1 cellular context compared by ENCODE assay signal in the genomic region with DNA sequence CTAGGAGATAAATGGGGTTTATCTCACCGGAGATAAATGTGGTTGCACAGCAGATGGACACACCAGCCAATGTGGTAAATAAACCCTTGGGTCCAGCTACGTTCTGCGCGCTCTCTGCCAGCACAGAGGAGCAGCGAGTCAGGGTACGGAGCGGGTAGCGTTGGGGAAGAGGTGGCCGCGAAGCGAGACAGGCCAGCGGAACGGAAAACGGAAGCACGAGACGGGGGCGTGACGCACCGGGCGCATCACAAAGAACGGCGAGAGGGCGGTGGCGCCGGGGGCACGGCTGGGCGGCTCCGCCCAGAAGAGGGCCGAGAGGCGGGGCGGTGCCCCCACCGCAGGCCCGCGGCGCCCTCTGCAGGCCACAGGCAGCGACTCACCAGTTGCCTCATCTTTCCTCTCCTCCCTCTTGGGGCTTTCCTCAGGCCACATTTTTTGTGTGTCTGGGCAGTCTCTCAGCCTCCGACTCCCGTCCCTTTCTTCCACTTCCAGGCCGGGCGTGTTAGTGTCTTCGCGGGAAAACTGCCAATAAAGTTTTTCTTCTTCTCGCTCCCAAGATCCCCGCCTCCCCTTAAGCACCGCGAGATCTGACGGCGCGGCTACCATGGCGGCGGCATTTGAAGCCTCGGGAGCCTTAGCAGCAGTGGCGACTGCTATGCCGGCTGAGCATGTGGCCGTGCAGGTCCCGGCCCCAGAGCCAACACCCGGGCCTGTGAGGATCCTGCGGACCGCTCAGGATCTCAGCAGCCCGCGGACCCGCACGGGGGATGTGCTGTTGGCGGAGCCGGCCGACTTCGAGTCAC.
A peak's percentile ranks its signal among the peaks of the same experiment; 100 is the strongest.
TF ChIP-seq lines count a peak whose summit lies in the region.

A gene with protein sequence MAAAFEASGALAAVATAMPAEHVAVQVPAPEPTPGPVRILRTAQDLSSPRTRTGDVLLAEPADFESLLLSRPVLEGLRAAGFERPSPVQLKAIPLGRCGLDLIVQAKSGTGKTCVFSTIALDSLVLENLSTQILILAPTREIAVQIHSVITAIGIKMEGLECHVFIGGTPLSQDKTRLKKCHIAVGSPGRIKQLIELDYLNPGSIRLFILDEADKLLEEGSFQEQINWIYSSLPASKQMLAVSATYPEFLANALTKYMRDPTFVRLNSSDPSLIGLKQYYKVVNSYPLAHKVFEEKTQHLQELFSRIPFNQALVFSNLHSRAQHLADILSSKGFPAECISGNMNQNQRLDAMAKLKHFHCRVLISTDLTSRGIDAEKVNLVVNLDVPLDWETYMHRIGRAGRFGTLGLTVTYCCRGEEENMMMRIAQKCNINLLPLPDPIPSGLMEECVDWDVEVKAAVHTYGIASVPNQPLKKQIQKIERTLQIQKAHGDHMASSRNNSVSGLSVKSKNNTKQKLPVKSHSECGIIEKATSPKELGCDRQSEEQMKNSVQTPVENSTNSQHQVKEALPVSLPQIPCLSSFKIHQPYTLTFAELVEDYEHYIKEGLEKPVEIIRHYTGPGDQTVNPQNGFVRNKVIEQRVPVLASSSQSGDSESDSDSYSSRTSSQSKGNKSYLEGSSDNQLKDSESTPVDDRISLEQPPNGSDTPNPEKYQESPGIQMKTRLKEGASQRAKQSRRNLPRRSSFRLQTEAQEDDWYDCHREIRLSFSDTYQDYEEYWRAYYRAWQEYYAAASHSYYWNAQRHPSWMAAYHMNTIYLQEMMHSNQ (plus strand): TSS at position 581 of the 803 bp plus-strand sequence. CDS start 24 bp downstream, at position 605.

TF ChIP-seq in HepG2, 621 proteins besides CTCF, POLR2A, EP300 and RAD21 (continued from another document and continues in another):
- TF ChIP-seq, protein P1, sequence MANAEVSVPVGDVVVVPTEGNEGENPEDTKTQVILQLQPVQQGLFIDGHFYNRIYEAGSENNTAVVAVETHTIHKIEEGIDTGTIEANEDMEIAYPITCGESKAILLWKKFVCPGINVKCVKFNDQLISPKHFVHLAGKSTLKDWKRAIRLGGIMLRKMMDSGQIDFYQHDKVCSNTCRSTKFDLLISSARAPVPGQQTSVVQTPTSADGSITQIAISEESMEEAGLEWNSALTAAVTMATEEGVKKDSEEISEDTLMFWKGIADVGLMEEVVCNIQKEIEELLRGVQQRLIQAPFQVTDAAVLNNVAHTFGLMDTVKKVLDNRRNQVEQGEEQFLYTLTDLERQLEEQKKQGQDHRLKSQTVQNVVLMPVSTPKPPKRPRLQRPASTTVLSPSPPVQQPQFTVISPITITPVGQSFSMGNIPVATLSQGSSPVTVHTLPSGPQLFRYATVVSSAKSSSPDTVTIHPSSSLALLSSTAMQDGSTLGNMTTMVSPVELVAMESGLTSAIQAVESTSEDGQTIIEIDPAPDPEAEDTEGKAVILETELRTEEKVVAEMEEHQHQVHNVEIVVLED (CRISPR knock-in tag; IDR thresholded peaks at IDR 0.05; ENCODE audit: borderline replicate concordance) = peak; percentile 81
- 0 out of 2 replicates have a peak, but pooled peaks have one; percentile 29 for TF ChIP-seq ZNF652 (CRISPR knock-in tag; IDR thresholded peaks at IDR 0.05; ENCODE audit: borderline replicate concordance, low read depth)
- TF ChIP-seq HMG20B (CRISPR knock-in tag; conservative IDR thresholded peaks at IDR 0.05) = 0 out of 2 replicates have a peak, but pooled peaks have one; percentile 47
- TF ChIP-seq ZNF430 (CRISPR knock-in tag; IDR thresholded peaks at IDR 0.05) = peak; percentile 47; the same call in 1 of the 2 replicates
- TF ChIP-seq, protein P2, sequence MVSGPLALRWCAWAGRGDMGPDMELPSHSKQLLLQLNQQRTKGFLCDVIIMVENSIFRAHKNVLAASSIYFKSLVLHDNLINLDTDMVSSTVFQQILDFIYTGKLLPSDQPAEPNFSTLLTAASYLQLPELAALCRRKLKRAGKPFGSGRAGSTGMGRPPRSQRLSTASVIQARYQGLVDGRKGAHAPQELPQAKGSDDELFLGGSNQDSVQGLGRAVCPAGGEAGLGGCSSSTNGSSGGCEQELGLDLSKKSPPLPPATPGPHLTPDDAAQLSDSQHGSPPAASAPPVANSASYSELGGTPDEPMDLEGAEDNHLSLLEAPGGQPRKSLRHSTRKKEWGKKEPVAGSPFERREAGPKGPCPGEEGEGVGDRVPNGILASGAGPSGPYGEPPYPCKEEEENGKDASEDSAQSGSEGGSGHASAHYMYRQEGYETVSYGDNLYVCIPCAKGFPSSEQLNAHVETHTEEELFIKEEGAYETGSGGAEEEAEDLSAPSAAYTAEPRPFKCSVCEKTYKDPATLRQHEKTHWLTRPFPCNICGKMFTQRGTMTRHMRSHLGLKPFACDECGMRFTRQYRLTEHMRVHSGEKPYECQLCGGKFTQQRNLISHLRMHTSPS (CRISPR knock-in tag; IDR thresholded peaks at IDR 0.05; ENCODE audit: low read depth) = 0 out of 2 replicates have a peak, but pooled peaks have one; percentile 29
- 0 out of 2 replicates have a peak, but pooled peaks have one; percentile 26 for TF ChIP-seq ZNF709 (CRISPR knock-in tag; IDR thresholded peaks at IDR 0.05)
- TF ChIP-seq E2F2 (CRISPR knock-in tag; IDR thresholded peaks at IDR 0.05; ENCODE audit: borderline replicate concordance) = peak; percentile 48; the same call in 1 of the 2 replicates
- peak; percentile 57 for TF ChIP-seq ETV5 (CRISPR knock-in tag; IDR thresholded peaks at IDR 0.05; ENCODE audit: borderline replicate concordance)
- TF ChIP-seq, protein P3, sequence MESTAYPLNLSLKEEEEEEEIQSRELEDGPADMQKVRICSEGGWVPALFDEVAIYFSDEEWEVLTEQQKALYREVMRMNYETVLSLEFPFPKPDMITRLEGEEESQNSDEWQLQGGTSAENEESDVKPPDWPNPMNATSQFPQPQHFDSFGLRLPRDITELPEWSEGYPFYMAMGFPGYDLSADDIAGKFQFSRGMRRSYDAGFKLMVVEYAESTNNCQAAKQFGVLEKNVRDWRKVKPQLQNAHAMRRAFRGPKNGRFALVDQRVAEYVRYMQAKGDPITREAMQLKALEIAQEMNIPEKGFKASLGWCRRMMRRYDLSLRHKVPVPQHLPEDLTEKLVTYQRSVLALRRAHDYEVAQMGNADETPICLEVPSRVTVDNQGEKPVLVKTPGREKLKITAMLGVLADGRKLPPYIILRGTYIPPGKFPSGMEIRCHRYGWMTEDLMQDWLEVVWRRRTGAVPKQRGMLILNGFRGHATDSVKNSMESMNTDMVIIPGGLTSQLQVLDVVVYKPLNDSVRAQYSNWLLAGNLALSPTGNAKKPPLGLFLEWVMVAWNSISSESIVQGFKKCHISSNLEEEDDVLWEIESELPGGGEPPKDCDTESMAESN (CRISPR knock-in tag; conservative IDR thresholded peaks at IDR 0.05) = peak; percentile 64; the same call in 1 of the 2 replicates
- peak; percentile 64; the same call in 1 of the 2 replicates for TF ChIP-seq ZNF124 (CRISPR knock-in tag; IDR thresholded peaks at IDR 0.05)
- no peak for TF ChIP-seq RFX5 (IDR thresholded peaks at IDR 0.05; ENCODE audit: low read depth, low read length)
- TF ChIP-seq CBX1 (IDR thresholded peaks at IDR 0.05; ENCODE audit: low read depth) = no peak
- 0 out of 2 replicates have a peak, but pooled peaks have one; percentile 15 for TF ChIP-seq SOX13 (IDR thresholded peaks at IDR 0.05)
- TF ChIP-seq SOX13 (CRISPR knock-in tag; conservative IDR thresholded peaks at IDR 0.05 in 1 of 2, IDR thresholded peaks at IDR 0.05 in 1 of 2) = peak in 1 of 2 experiments; percentile 3; a peak in 2 of 4 replicates
- TF ChIP-seq, protein P4, sequence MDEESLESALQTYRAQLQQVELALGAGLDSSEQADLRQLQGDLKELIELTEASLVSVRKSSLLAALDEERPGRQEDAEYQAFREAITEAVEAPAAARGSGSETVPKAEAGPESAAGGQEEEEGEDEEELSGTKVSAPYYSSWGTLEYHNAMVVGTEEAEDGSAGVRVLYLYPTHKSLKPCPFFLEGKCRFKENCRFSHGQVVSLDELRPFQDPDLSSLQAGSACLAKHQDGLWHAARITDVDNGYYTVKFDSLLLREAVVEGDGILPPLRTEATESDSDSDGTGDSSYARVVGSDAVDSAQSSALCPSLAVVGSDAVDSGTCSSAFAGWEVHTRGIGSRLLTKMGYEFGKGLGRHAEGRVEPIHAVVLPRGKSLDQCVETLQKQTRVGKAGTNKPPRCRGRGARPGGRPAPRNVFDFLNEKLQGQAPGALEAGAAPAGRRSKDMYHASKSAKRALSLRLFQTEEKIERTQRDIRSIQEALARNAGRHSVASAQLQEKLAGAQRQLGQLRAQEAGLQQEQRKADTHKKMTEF (CRISPR knock-in tag; IDR thresholded peaks at IDR 0.05) = peak; percentile 95
- TF ChIP-seq TARDBP (CRISPR knock-in tag; IDR thresholded peaks at IDR 0.05) = peak; percentile 65; the same call in 1 of the 2 replicates
- TF ChIP-seq, protein P5, sequence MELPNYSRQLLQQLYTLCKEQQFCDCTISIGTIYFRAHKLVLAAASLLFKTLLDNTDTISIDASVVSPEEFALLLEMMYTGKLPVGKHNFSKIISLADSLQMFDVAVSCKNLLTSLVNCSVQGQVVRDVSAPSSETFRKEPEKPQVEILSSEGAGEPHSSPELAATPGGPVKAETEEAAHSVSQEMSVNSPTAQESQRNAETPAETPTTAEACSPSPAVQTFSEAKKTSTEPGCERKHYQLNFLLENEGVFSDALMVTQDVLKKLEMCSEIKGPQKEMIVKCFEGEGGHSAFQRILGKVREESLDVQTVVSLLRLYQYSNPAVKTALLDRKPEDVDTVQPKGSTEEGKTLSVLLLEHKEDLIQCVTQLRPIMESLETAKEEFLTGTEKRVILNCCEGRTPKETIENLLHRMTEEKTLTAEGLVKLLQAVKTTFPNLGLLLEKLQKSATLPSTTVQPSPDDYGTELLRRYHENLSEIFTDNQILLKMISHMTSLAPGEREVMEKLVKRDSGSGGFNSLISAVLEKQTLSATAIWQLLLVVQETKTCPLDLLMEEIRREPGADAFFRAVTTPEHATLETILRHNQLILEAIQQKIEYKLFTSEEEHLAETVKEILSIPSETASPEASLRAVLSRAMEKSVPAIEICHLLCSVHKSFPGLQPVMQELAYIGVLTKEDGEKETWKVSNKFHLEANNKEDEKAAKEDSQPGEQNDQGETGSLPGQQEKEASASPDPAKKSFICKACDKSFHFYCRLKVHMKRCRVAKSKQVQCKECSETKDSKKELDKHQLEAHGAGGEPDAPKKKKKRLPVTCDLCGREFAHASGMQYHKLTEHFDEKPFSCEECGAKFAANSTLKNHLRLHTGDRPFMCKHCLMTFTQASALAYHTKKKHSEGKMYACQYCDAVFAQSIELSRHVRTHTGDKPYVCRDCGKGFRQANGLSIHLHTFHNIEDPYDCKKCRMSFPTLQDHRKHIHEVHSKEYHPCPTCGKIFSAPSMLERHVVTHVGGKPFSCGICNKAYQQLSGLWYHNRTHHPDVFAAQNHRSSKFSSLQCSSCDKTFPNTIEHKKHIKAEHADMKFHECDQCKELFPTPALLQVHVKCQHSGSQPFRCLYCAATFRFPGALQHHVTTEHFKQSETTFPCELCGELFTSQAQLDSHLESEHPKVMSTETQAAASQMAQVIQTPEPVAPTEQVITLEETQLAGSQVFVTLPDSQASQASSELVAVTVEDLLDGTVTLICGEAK (IDR thresholded peaks at IDR 0.05) = peak; percentile 100
- TF ChIP-seq, protein P5 (CRISPR knock-in tag; IDR thresholded peaks at IDR 0.05) = peak; percentile 100
- TF ChIP-seq ZNF839 (CRISPR knock-in tag; IDR thresholded peaks at IDR 0.05; ENCODE audit: borderline replicate concordance) = 0 out of 2 replicates have a peak, but pooled peaks have one; percentile 35
- TF ChIP-seq ZNF83 (CRISPR knock-in tag; IDR thresholded peaks at IDR 0.05; ENCODE audit: borderline replicate concordance) = no peak
- TF ChIP-seq TAF1 (CRISPR knock-in tag; IDR thresholded peaks at IDR 0.05) = peak; percentile 91
- 0 out of 2 replicates have a peak, but pooled peaks have one; percentile 21 for TF ChIP-seq SP140L (CRISPR knock-in tag; IDR thresholded peaks at IDR 0.05; ENCODE audit: borderline replicate concordance)
- TF ChIP-seq SMARCE1 (IDR thresholded peaks at IDR 0.05; ENCODE audit: borderline replicate concordance) = no peak
- TF ChIP-seq FOXA3 (CRISPR knock-in tag; IDR thresholded peaks at IDR 0.05) = peak; percentile 13; the same call in 1 of the 2 replicates
- TF ChIP-seq ATM (IDR thresholded peaks at IDR 0.05; ENCODE audit: borderline replicate concordance) = no peak
